Comparison of ENCODE assay signal across 8 cellular contexts in the genomic region with DNA sequence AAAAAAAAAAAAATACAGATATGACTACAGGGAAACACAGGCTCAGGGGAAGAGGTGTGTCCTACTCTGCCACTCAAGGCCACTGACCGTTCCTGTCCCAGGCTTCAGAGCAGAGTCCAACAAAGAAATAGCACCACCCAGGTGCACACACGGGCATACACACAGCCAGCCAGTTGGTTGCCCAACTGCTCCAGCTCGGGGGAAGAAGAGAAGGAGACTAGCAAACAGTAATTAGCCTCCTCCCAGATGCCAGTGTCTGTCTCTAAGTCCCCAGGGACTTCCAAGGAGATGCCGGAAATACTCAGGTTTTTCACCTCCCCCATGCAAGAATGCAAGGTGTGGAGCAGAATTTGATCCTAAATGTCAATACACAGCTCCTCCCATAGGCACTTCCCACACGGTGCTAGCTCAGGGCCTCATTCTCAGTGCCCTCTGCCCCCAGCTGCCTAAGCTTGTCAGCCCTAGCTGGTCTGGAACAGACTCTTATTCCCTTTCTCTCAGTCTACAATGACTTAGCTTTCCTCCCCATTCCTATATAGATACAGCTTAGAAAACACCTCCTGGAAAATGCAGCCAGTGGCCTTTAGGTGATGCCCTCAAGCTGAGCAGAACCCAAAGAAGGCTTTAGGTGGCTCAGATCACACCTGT. TPM values are rescaled to one million over a fixed set of nuclear protein-coding genes. Genes with fewer than 3 reads are reported as not detected.
DNase-seq lines count a peak whose midpoint lies in the region; ATAC-seq, FAIRE-seq and TF ChIP-seq lines count a peak whose summit lies in the region.

No MANE protein-coding gene starts in this region.

- no peak for FAIRE-seq in small intestine (lab: Jason Lieb, UNC)

- TF ChIP-seq CTCF in PC-3 (conservative IDR thresholded peaks at IDR 0.05; ENCODE audit: low read depth, low read length) (no peak), foreskin keratinocyte (conservative IDR thresholded peaks at IDR 0.05) (peak; percentile 12), gastroesophageal sphincter (IDR thresholded peaks at IDR 0.05) (no peak)

- POLR2A ChIA-PET in PC-3 (lab: Charles Lee; ENCODE audit: unreplicated experiment), result no interaction called here

- no peaks in the 10 kb centered on the region for H3K36me3 ChIP-seq in PC-3 (ENCODE audit: low read depth, low read length)
- H3K36me3 ChIP-seq in small intestine (ENCODE audit: control insufficient read depth in 2 of 2, insufficient read depth in 2 of 2, low read length in 2 of 2), result peaks cover 3 to 12% of the 10 kb centered on the region in 2 donors
- peaks cover 0 to 28% of the 10 kb centered on the region in 2 donors for H3K36me3 ChIP-seq in gastroesophageal sphincter

- intact Hi-C loops in PC-3 (cut with micrococcal nuclease), result no loop called here

- no TSS peak for BruUV-seq in PC-3 (replicated peaks; lab: Mats Ljungman, UMichigan)

- H3K4me3 ChIP-seq in PC-3 (ENCODE audit: low read length) (peak overlapping the region; percentile 82; the same call in 1 of the 2 replicates), small intestine (ENCODE audit: low read depth in 1 of 2, low read length in 2 of 2) (peak overlapping the region in 1 of 2 donors; percentile 85), gastroesophageal sphincter (peak overlapping the region in 1 of 2 donors; percentile 86)

- no peak overlapping the region for H3K9ac ChIP-seq in PC-3 (ENCODE audit: low read length)

- no peaks in the 10 kb centered on the region for H3K9me3 ChIP-seq in PC-3 (ENCODE audit: low read length)
- no peaks in the 10 kb centered on the region for H3K9me3 ChIP-seq in small intestine (ENCODE audit: control insufficient read depth, low read depth)
- H3K9me3 ChIP-seq in gastroesophageal sphincter, result no peaks in the 10 kb centered on the region

- H3K9me2 ChIP-seq in PC-3 (replicated peaks; ENCODE audit: low read length), result no peaks in the 10 kb centered on the region

- H3K79me2 ChIP-seq in PC-3 (ENCODE audit: low read length), result no peaks in the 10 kb centered on the region

- no peaks in the 10 kb centered on the region for H3F3A ChIP-seq in PC-3 (ENCODE audit: low read length, unreplicated experiment)

- peaks cover 14% of the 10 kb centered on the region for H3K4me1 ChIP-seq in PC-3 (ENCODE audit: insufficient read depth, low read length)
- no peaks in the 10 kb centered on the region for H3K4me1 ChIP-seq in foreskin keratinocyte
- H3K4me1 ChIP-seq in small intestine (ENCODE audit: control insufficient read depth in 2 of 2, insufficient read depth in 1 of 2, low read depth in 1 of 2, low read length in 1 of 2), result peaks cover under 1% of the 10 kb centered on the region in 2 donors
- peaks cover 0 to 67% (median 15%) of the 10 kb centered on the region in 3 donors for H3K4me1 ChIP-seq in gastroesophageal sphincter

- DNase-seq in NCI-H1436 (lab: John Stamatoyannopoulos, UW) (peak; percentile 41), NCI-H1436 treated with DMSO at 0.1 percent for 48 hours (lab: John Stamatoyannopoulos, UW) (no peak), PC-3 (peak; percentile 54), foreskin keratinocyte (no peak), small intestine (peak; percentile 98), T1000 (lab: John Stamatoyannopoulos, UW) (no peak), occipital lobe (lab: John Stamatoyannopoulos, UW) (no peak)

- CTCF ChIA-PET in PC-3 (lab: Charles Lee), result interaction anchor here (0.6 to 1.4 kb wide), 2 partner anchors 29 to 37 kb away, joined by 3 read pairs; no protein-coding TSS in a partner anchor

- TF ChIP-seq EP300 in gastroesophageal sphincter (IDR thresholded peaks at IDR 0.05), result no peak

- H3K27ac ChIP-seq in PC-3 (ENCODE audit: low read length), result no peak overlapping the region
- H3K27ac ChIP-seq in foreskin keratinocyte, result no peak overlapping the region
- H3K27ac ChIP-seq in small intestine (ENCODE audit: low read depth in 1 of 2, low read length in 1 of 2), result peak overlapping the region; percentile 93 to 95
- H3K27ac ChIP-seq in gastroesophageal sphincter, result peak overlapping the region in 2 of 4 donors; percentile 86 to 88

- no peaks in the 10 kb centered on the region for H3K27me3 ChIP-seq in PC-3 (ENCODE audit: low read length)
- H3K27me3 ChIP-seq in foreskin keratinocyte, result peaks cover 25% of the 10 kb centered on the region
- no peaks in the 10 kb centered on the region for H3K27me3 ChIP-seq in small intestine (ENCODE audit: control insufficient read depth in 2 of 2, insufficient read depth in 2 of 2, low read length in 2 of 2)
- H3K27me3 ChIP-seq in gastroesophageal sphincter, result no peaks in the 10 kb centered on the region

- TF ChIP-seq POLR2A in gastroesophageal sphincter (IDR thresholded peaks at IDR 0.05), result no peak

- no peaks in the 10 kb centered on the region for H4K20me1 ChIP-seq in PC-3 (ENCODE audit: low read length)

- 12 to 48% (median 38%) methylated on average over 5 of the region's 5 CpGs for WGBS in small intestine, 3 donors
- 62 to 69% methylated on average over 4 of the region's 5 CpGs for WGBS in gastroesophageal sphincter (ENCODE audit: low coverage in 1 of 2), 2 donors

- ATAC-seq in PC-3 (no peak; the same call in 1 of the 2 replicates), foreskin keratinocyte (no peak), gastroesophageal sphincter (no peak)

- H2AFZ ChIP-seq in PC-3 (ENCODE audit: low read length), result 0 out of 2 replicates have a peak overlapping the region, but pooled peaks have one; percentile 42

- peak overlapping the region; percentile 97 for H3K4me2 ChIP-seq in PC-3 (ENCODE audit: low read length)

RNA-seq across cellular contexts. Expression of gene MYORG, which starts 1.7 kb away (rescaled TPM):
- total RNA-seq in PC-3 (2014; rRNA removed) (3.4 and 4.7 TPM in 2 replicates), foreskin keratinocyte (6.5 and 7.7 TPM in 2 replicates), occipital lobe (4.7 TPM), gastroesophageal sphincter (10 to 100 TPM in 3 of 4 donors, 1 to 10 TPM in 1; 4.3 to 33.7 (median 26.8) TPM)
- polyA plus RNA-seq in foreskin keratinocyte (2.8 and 4.3 TPM in 2 replicates), small intestine (10 to 100 TPM in 2 of 3 donors, 1 to 10 TPM in 1; 9.7 to 17.1 (median 10.3) TPM)

RNA-seq across cellular contexts. Expression of gene NUDT2, which starts 45.7 kb away (rescaled TPM):
- 34.4 and 34.6 TPM in 2 replicates for total RNA-seq in PC-3 (2014; rRNA removed)
- total RNA-seq in foreskin keratinocyte, result 28.4 and 45.4 TPM in 2 replicates
- 37.3 and 61.4 TPM in 2 replicates for polyA plus RNA-seq in foreskin keratinocyte
- 10 to 100 TPM; 25.5 to 47.3 (median 37.5) TPM for polyA plus RNA-seq in small intestine
- total RNA-seq in occipital lobe, result 17.3 TPM
- total RNA-seq in gastroesophageal sphincter, result 10 to 100 TPM; 14.4 to 40.9 (median 26.0) TPM

RNA-seq across cellular contexts. Expression of gene KIF24, which starts 46.0 kb away (rescaled TPM):
- total RNA-seq in PC-3 (2014; rRNA removed) (4.7 and 5.0 TPM in 2 replicates), foreskin keratinocyte (6.0 and 6.7 TPM in 2 replicates), occipital lobe (0.78 TPM), gastroesophageal sphincter (1 to 10 TPM in 2 of 4 donors, under 1 TPM in 2; 0.54 to 2.2 (median 1.2) TPM)
- polyA plus RNA-seq in foreskin keratinocyte (1.7 and 2.1 TPM in 2 replicates), small intestine (1 to 10 TPM in 1 of 3 donors, under 1 TPM in 2; 0.27 to 1.5 (median 0.45) TPM)

Comparison
In these comparisons a context has a peak if more than half of its experiments do, and no peak if none do; other contexts are left out.
1. DNase-seq: peak in NCI-H1436 (single experiment), PC-3 (single experiment) and small intestine (single experiment); none in NCI-H1436 treated with DMSO at 0.1 percent for 48 hours (single experiment), foreskin keratinocyte (0 of 2), T1000 (single experiment) and occipital lobe (single experiment).
2. H3K27ac ChIP-seq: peak in small intestine (2 of 2); none in PC-3 (single experiment) and foreskin keratinocyte (single experiment).